13 cellular contexts compared by ENCODE assay signal in the genomic region with DNA sequence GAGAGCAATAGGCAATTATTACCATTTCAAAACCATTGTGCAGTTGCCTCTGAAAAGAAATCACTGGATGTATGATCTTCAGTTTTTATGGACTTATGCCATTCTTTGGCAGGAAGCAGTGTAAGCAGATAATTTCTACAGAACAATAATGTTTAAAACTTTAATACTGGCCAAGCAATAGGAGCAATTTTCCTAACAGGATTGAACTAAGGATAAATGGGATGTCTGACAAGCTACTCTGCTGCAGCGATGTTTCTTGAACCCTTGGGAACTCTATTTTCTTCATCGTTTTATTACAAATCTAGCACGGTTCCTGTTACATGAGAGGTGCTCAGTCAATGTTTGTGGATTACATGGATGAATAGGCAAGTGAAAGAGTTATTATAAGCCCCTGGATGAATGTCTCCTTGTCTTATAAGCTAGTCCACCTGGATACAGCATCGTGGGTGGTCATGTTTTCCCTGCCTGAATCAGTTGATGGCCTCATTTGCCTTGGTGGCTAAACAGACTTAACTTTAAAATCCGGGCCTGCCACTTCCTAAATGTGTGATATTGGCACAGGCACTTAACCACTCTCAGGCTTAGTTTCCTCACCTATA.
DNase-seq lines count a peak whose midpoint lies in the region; ATAC-seq and TF ChIP-seq lines count a peak whose summit lies in the region.
"Had no signal": no experiment of that assay in that cellular context is flagged by ENCODE, and none has a peak within 500 bp of the region (broad histone marks: within the 10 kb centered on the region; RNA-seq: fewer than 3 reads in every experiment).

No MANE protein-coding gene starts in this region.

- no peak for TF ChIP-seq EP300 in esophagus muscularis mucosa (IDR thresholded peaks at IDR 0.05)

- no peaks in the 10 kb centered on the region for H3K9me3 ChIP-seq in esophagus muscularis mucosa
- H3K9me3 ChIP-seq: suprapubic skin had no signal

- H3K27ac ChIP-seq in esophagus muscularis mucosa (replicated peaks in 1 of 4) (peak overlapping the region in 1 of 4 donors; percentile 23), caudate nucleus (ENCODE audit: low read depth, low read length) (no peak overlapping the region)
- H3K27ac ChIP-seq: suprapubic skin had no signal

- intact Hi-C loops in esophagus muscularis mucosa (cut with DNase I): loop anchor here (5.0 kb wide), 1 partner anchor 33 kb away; no protein-coding TSS in a partner anchor
- intact Hi-C loops in head of caudate nucleus (cut with DNase I): no loop called here

- TF ChIP-seq POLR2A in esophagus muscularis mucosa (IDR thresholded peaks at IDR 0.05; ENCODE audit: low read depth): no peak

- peak; percentile 49 for DNase-seq in COLO668 (lab: John Stamatoyannopoulos, UW; ENCODE audit: unreplicated experiment)
- peak; percentile 59 for DNase-seq in NCI-H128 (lab: John Stamatoyannopoulos, UW; ENCODE audit: unreplicated experiment)
- DNase-seq in NCI-H345 (lab: John Stamatoyannopoulos, UW): peak; percentile 75
- DNase-seq in esophagus muscularis mucosa (ENCODE audit: extremely low spot score): peak; percentile 29
- DNase-seq in caudate nucleus (lab: John Stamatoyannopoulos, UW): no peak
- DNase-seq in head of caudate nucleus: no peak
- no peak for DNase-seq in SK-N-DZ (ENCODE audit: low spot score)
- DNase-seq: CD8-positive, alpha-beta memory T cell; GF-D8; SHP77 treated with DMSO at 0.1 percent for 48 hours had no signal

- peaks cover 5 to 16% (median 8%) of the 10 kb centered on the region in 4 donors for H3K4me1 ChIP-seq in esophagus muscularis mucosa

- H3K4me3 ChIP-seq in esophagus muscularis mucosa: no peak overlapping the region
- H3K4me3 ChIP-seq: lung, suprapubic skin had no signal

- no peaks in the 10 kb centered on the region for H3K27me3 ChIP-seq in esophagus muscularis mucosa
- H3K27me3 ChIP-seq: suprapubic skin had no signal

- no peaks in the 10 kb centered on the region for H3K36me3 ChIP-seq in esophagus muscularis mucosa
- H3K36me3 ChIP-seq: suprapubic skin had no signal

- TF ChIP-seq CTCF in esophagus muscularis mucosa (IDR thresholded peaks at IDR 0.05): no peak

- 63% methylated on average over 5 of the region's 5 CpGs for WGBS in esophagus muscularis mucosa

- no peak for ATAC-seq in HG02970 (IDR thresholded peaks at IDR 0.05; ENCODE audit: low FRiP score, unreplicated experiment)

Comparison
In these comparisons a context has a peak if more than half of its experiments do, and no peak if none do; other contexts are left out.
1. DNase-seq: peak in COLO668 (single experiment), NCI-H128 (single experiment), NCI-H345 (single experiment) and esophagus muscularis mucosa (single experiment); none in caudate nucleus (0 of 61), head of caudate nucleus (0 of 42) and SK-N-DZ (single experiment).